ENCODE assay signal across 1 cellular context in genomic region chr18:79979843-79980242, GRCh38.
TF ChIP-seq lines count a peak whose summit lies in the region.

No MANE protein-coding gene starts in this region.

TF ChIP-seq in SK-N-SH, 30 proteins besides CTCF, POLR2A, EP300 and RAD21:
- TF ChIP-seq JUND (IDR thresholded peaks at IDR 0.05) (no peak), SMC3 (IDR thresholded peaks at IDR 0.05; ENCODE audit: low read depth, low read length) (no peak), YY1 (IDR thresholded peaks at IDR 0.05; ENCODE audit: low read depth) (no peak), USF1 (IDR thresholded peaks at IDR 0.05; ENCODE audit: borderline replicate concordance, low read depth) (no peak), FOSL2 (IDR thresholded peaks at IDR 0.05; ENCODE audit: borderline replicate concordance, low read depth) (no peak), GATA2 (CRISPR knock-in tag; IDR thresholded peaks at IDR 0.05) (no peak), MEF2A (IDR thresholded peaks at IDR 0.05; ENCODE audit: borderline replicate concordance, low read depth) (no peak), SIN3A (IDR thresholded peaks at IDR 0.05; ENCODE audit: borderline replicate concordance, low read depth, low read length) (no peak), ZBTB33 (IDR thresholded peaks at IDR 0.05; ENCODE audit: borderline replicate concordance, low read depth) (no peak), GABPA (IDR thresholded peaks at IDR 0.05; ENCODE audit: low read depth) (no peak), RFX5 (IDR thresholded peaks at IDR 0.05; ENCODE audit: low read length) (no peak), POLR2AphosphoS5 (IDR thresholded peaks at IDR 0.05; ENCODE audit: low read depth, low read length) (no peak), TEAD4 (IDR thresholded peaks at IDR 0.05; ENCODE audit: borderline replicate concordance, insufficient read depth) (no peak), FOXJ3 (CRISPR knock-in tag; IDR thresholded peaks at IDR 0.05) (no peak), FOXM1 (IDR thresholded peaks at IDR 0.05; ENCODE audit: low read depth) (no peak), TAF1 (IDR thresholded peaks at IDR 0.05; ENCODE audit: borderline replicate concordance, low read depth, low read length) (no peak), USF2 (IDR thresholded peaks at IDR 0.05; ENCODE audit: borderline replicate concordance, low read depth, low read length) (no peak)
- TF ChIP-seq, protein P1, sequence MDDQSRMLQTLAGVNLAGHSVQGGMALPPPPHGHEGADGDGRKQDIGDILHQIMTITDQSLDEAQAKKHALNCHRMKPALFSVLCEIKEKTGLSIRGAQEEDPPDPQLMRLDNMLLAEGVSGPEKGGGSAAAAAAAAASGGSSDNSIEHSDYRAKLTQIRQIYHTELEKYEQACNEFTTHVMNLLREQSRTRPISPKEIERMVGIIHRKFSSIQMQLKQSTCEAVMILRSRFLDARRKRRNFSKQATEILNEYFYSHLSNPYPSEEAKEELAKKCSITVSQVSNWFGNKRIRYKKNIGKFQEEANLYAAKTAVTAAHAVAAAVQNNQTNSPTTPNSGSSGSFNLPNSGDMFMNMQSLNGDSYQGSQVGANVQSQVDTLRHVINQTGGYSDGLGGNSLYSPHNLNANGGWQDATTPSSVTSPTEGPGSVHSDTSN (IDR thresholded peaks at IDR 0.05): no peak
- TF ChIP-seq, protein P2, sequence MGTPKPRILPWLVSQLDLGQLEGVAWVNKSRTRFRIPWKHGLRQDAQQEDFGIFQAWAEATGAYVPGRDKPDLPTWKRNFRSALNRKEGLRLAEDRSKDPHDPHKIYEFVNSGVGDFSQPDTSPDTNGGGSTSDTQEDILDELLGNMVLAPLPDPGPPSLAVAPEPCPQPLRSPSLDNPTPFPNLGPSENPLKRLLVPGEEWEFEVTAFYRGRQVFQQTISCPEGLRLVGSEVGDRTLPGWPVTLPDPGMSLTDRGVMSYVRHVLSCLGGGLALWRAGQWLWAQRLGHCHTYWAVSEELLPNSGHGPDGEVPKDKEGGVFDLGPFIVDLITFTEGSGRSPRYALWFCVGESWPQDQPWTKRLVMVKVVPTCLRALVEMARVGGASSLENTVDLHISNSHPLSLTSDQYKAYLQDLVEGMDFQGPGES (IDR thresholded peaks at IDR 0.05; ENCODE audit: low read depth, low read length): no peak
- TF ChIP-seq, protein P3, sequence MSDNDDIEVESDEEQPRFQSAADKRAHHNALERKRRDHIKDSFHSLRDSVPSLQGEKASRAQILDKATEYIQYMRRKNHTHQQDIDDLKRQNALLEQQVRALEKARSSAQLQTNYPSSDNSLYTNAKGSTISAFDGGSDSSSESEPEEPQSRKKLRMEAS (IDR thresholded peaks at IDR 0.05; ENCODE audit: low read depth): no peak
